In genomic region chr1:20487236-20487590, GRCh38 we compare ENCODE assay signal across 9 cellular contexts.
DNase-seq lines count a peak whose midpoint lies in the region.
"Had no signal": no experiment of that assay in that cellular context is flagged by ENCODE, and none has a peak within 500 bp of the region (broad histone marks: within the 10 kb centered on the region; RNA-seq: fewer than 3 reads in every experiment).

No MANE protein-coding gene starts in this region.

- no peaks in the 10 kb centered on the region for H3K9me3 ChIP-seq in BLaER1
- no peaks in the 10 kb centered on the region for H3K9me3 ChIP-seq in muscle layer of colon (ENCODE audit: low read length)

- H3K9ac ChIP-seq in BLaER1: no peak overlapping the region
- peak overlapping the region; percentile 44 for H3K9ac ChIP-seq in muscle layer of colon (ENCODE audit: low read length)

- H3K27me3 ChIP-seq in BLaER1 (peaks cover 79% of the 10 kb centered on the region), muscle layer of colon (ENCODE audit: control insufficient read depth in 1 of 2, insufficient read depth in 2 of 2, low read length in 2 of 2) (peaks cover 0 to 9% of the 10 kb centered on the region in 2 donors)

- peaks cover 37% of the 10 kb centered on the region for H4K20me1 ChIP-seq in BLaER1

- H3K27ac ChIP-seq in BLaER1: no peak overlapping the region
- H3K27ac ChIP-seq in caudate nucleus (ENCODE audit: low read depth, low read length): peak overlapping the region; percentile 96
- peak overlapping the region; percentile 75 for H3K27ac ChIP-seq in muscle layer of colon (ENCODE audit: low read depth, low read length)

- DNase-seq in NCI-H1694 (lab: John Stamatoyannopoulos, UW) (peak; percentile 72), caudate nucleus (lab: John Stamatoyannopoulos, UW) (peak in 2 of 61 donors; percentile 39 to 42), SHP77 (lab: John Stamatoyannopoulos, UW) (no peak), NCI-H526 (lab: John Stamatoyannopoulos, UW) (no peak)
- DNase-seq in activated CD4-positive, alpha-beta T cell treated with anti-CD3 and anti-CD28 coated beads for 1 hour: no peak
- DNase-seq in effector CD4-positive, alpha-beta T cell: no peak
- DNase-seq: DND-41 had no signal

- no peaks in the 10 kb centered on the region for H3K36me3 ChIP-seq in BLaER1
- H3K36me3 ChIP-seq in muscle layer of colon (ENCODE audit: insufficient read depth, low read length): no peaks in the 10 kb centered on the region

- peak overlapping the region; percentile 92; the same call in 1 of the 2 replicates for H3K4me2 ChIP-seq in BLaER1

- peaks cover 26% of the 10 kb centered on the region for H3K4me1 ChIP-seq in BLaER1
- H3K4me1 ChIP-seq in muscle layer of colon (ENCODE audit: insufficient read depth, low read length): no peaks in the 10 kb centered on the region

- H3K4me3 ChIP-seq in BLaER1 (peak overlapping the region; percentile 74; the same call in 1 of the 2 replicates), muscle layer of colon (ENCODE audit: low read depth in 1 of 2, low read length in 2 of 2) (peak overlapping the region; percentile 81 to 90)
